10 cellular contexts compared by ENCODE assay signal in the genomic region with DNA sequence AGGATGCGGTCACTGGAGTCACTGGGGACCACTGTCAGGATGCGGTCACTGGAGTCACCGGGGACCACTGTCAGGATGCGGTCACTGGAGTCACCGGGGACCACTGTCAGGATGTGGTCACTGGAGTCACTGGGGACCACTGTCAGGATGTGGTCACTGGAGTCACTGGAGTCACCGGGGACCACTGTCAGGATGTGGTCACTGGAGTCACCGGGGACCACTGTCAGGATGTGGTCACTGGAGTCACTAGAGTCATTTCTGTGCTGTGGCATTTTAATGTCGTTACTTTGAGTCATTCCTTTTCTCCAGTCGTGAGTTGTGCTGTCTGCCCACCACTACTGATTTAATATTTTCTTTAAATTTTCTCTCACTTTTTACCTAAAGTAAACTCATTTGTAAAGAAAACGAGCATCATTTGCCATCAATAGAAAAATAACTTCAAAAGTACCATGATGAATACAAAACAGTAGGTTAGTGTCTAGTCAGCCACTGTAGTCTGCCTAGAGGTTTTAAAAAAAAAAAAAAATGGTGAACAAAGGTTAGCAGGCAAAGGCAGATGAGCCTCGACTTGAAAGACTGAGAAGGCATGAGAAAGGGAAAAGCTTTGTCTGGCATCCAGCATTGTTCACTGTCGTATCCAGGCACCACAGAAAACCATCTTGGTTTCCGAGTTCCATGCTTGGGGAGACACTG.
DNase-seq lines count a peak whose midpoint lies in the region; ATAC-seq and TF ChIP-seq lines count a peak whose summit lies in the region.
"Had no signal": no experiment of that assay in that cellular context is flagged by ENCODE, and none has a peak within 500 bp of the region (broad histone marks: within the 10 kb centered on the region; RNA-seq: fewer than 3 reads in every experiment).

No MANE protein-coding gene starts in this region.

- peak; percentile 64 for ATAC-seq in GM18907 (IDR thresholded peaks at IDR 0.05; ENCODE audit: unreplicated experiment)
- no peak for ATAC-seq in left cardiac atrium

- intact Hi-C loops in left cardiac atrium (cut with DNase I), result no loop called here

- no peak for TF ChIP-seq CTCF in NB4 (IDR thresholded peaks at IDR 0.05; ENCODE audit: low read depth, low read length)

- H3K4me3 ChIP-seq in NB4 (ENCODE audit: low read depth, low read length), result no peak overlapping the region
- H3K4me3 ChIP-seq: thoracic aorta had no signal

- no peak for TF ChIP-seq POLR2A in NB4 (IDR thresholded peaks at IDR 0.05; ENCODE audit: extremely low read depth, insufficient read length)

- DNase-seq in NB4 (ENCODE audit: low read depth) (peak; percentile 44), NCI-H2029 treated with DMSO at 0.1 percent for 48 hours (lab: John Stamatoyannopoulos, UW) (no peak), left cardiac atrium (no peak), ecto neural progenitor cell (ENCODE audit: low spot score) (no peak)
- peak; percentile 3 for DNase-seq in activated gamma-delta T cell treated with anti-CD3 and anti-CD28 coated beads, Interleukin-2, amount 50 U/mL, for 16 hours (ENCODE audit: low read depth)
- DNase-seq in stimulated activated CD8-positive, alpha-beta memory T cell treated with anti-CD3 and anti-CD28 coated beads, Interleukin-15, amount 100 ng/mL, for 4 hours (ENCODE audit: low read depth in 2 of 2), result peak; percentile 2 to 3
- DNase-seq: NCI-H187, SHP77 had no signal

Comparison
In these comparisons a context has a peak if more than half of its experiments do, and no peak if none do; other contexts are left out.
1. DNase-seq: peak in NB4 (single experiment), activated gamma-delta T cell treated with anti-CD3 and anti-CD28 coated beads, Interleukin-2, amount 50 U/mL, for 16 hours (single experiment) and stimulated activated CD8-positive, alpha-beta memory T cell treated with anti-CD3 and anti-CD28 coated beads, Interleukin-15, amount 100 ng/mL, for 4 hours (2 of 2); none in NCI-H2029 treated with DMSO at 0.1 percent for 48 hours (single experiment), left cardiac atrium (single experiment) and ecto neural progenitor cell (single experiment).